ENCODE assay signal across 24 cellular contexts in the genomic region with DNA sequence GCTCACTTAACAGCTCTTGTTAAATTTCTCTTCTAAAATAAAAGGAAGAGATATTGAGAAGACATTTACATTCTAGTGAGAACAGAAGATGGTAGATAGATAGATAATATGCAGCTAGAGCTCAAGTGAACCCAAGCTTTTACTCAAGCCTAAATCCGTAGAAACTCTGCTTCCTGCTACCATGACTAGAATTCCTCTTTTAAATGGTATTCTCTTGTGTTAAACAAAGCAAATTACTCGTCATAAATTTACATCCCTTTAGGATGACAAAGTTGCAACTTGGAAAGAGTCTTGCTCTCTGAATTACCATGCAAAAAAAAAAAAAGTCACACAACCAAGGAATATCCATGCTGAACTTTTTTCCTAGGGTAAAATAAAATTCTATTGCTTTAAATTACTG.
"Had no signal": no experiment of that assay in that cellular context is flagged by ENCODE, and none has a peak within 500 bp of the region (broad histone marks: within the 10 kb centered on the region; RNA-seq: fewer than 3 reads in every experiment).

No MANE protein-coding gene starts in this region.

- ATAC-seq: effector memory CD8-positive, alpha-beta T cell; heart right ventricle; natural killer cell; psoas muscle; right cardiac atrium; stimulated activated memory B cell treated with anti-CD40 and anti-IgM and Interleukin-4, amounts not matched to agents 10 μg/mL and 1 μg/mL and 100 μg/mL, for 72 hours; stimulated activated naive CD8-positive, alpha-beta T cell treated with anti-CD3 and anti-CD28 coated beads, Interleukin-15, Interleukin-2, amounts not matched to agents 100 U/mL and 50 U/mL, for 24 hours; upper lobe of right lung had no signal

- H3K36me3 ChIP-seq: esophagus squamous epithelium, heart right ventricle, ovary, sigmoid colon, transverse colon, upper lobe of right lung, uterus had no signal

- H3K27ac ChIP-seq: coronary artery, esophagus squamous epithelium, heart right ventricle, ovary, psoas muscle, sigmoid colon, transverse colon, upper lobe of right lung, uterus had no signal

- DNase-seq: effector memory CD8-positive, alpha-beta T cell; erythroblast; esophagus squamous epithelium; foreskin melanocyte; glutamatergic neuron; heart right ventricle; hippocampal formation; natural killer cell; occipital lobe; ovary; posterior cingulate gyrus; psoas muscle; right cardiac atrium; sigmoid colon; stimulated activated CD4-positive, alpha-beta T cell treated with anti-CD3 and anti-CD28 coated beads, Interleukin-2, amount 100 ng/mL, for 24 hours; stimulated activated CD4-positive, alpha-beta T cell treated with anti-CD3 and anti-CD28 coated beads, Interleukin-4, amount 100 ng/mL, for 4 hours; stimulated activated naive CD8-positive, alpha-beta T cell treated with anti-CD3 and anti-CD28 coated beads, Interleukin-15, Interleukin-2, amounts not matched to agents 100 U/mL and 50 U/mL, for 24 hours; substantia nigra; transverse colon; upper lobe of right lung; uterus had no signal

- H3K9me3 ChIP-seq: esophagus squamous epithelium, heart right ventricle, ovary, psoas muscle, sigmoid colon, transverse colon, upper lobe of right lung, uterus had no signal

- H3K4me1 ChIP-seq: esophagus squamous epithelium, heart right ventricle, psoas muscle, sigmoid colon, transverse colon, upper lobe of right lung, uterus had no signal

- H3K27me3 ChIP-seq: esophagus squamous epithelium, heart right ventricle, ovary, sigmoid colon, transverse colon, upper lobe of right lung, uterus had no signal

- H3K4me3 ChIP-seq: coronary artery, esophagus squamous epithelium, heart right ventricle, lung, ovary, psoas muscle, sigmoid colon, transverse colon, upper lobe of right lung, uterus had no signal
